In the genomic region with DNA sequence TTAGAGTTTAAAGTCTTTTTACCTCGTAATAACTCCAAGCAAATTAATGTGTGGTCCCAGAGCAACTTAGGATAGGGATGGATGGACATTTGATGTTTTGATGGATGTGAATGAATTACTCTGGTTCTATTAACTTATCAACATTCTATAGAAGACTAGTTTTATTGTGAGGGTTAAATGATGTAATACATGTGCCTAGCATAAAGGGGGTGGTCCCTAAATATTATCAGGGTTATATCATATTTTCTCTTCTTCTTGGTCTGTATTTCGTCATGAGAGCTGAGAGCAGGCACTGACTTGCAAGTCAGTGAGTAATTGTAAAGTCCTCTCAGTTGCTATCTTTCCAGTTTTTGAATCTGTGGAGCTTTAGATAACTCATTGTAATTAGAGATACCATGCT, we compare ENCODE assay signal across 24 cellular contexts.
"Had no signal": no experiment of that assay in that cellular context is flagged by ENCODE, and none has a peak within 500 bp of the region (broad histone marks: within the 10 kb centered on the region; RNA-seq: fewer than 3 reads in every experiment).

No MANE protein-coding gene starts in this region.

- H3K4me3 ChIP-seq: ascending aorta, coronary artery, hepatocyte, pancreas, psoas muscle, right atrium auricular region, tibial artery had no signal

- H3K4me2 ChIP-seq: hepatocyte had no signal

- DNase-seq: activated gamma-delta T cell treated with Interleukin-2 at 50 U/mL for 16 hours; activated T-cell treated with anti-CD3 and anti-CD28 coated beads, Interleukin-2, amount 50 U/mL, for 1 hour; brain microvascular endothelial cell; erythroblast; glutamatergic neuron; immature natural killer cell; kidney glomerular epithelial cell; left ventricle myocardium superior; pancreas; psoas muscle; stimulated activated CD4-positive, alpha-beta T cell treated with anti-CD3 and anti-CD28 coated beads, Interleukin-4, amount 100 ng/mL, for 4 hours; substantia nigra; T-cell; T-helper 9 cell; tibial artery had no signal

- H3K4me1 ChIP-seq: ascending aorta, pancreas, psoas muscle, right atrium auricular region, tibial artery had no signal

- H3K9me3 Mint-ChIP-seq: activated naive CD4-positive, alpha-beta T cell treated with anti-CD3 and anti-CD28 coated beads, Interleukin-2, amount 50 U/mL, for 24 hours; immature natural killer cell; nephron; stimulated activated naive CD8-positive, alpha-beta T cell treated with anti-CD3 and anti-CD28 coated beads, Interleukin-15, Interleukin-2, amounts not matched to agents 100 ng/mL and 50 ng/mL, for 24 hours had no signal

- H3K4me3 Mint-ChIP-seq: activated naive CD4-positive, alpha-beta T cell treated with anti-CD3 and anti-CD28 coated beads, Interleukin-2, amount 50 U/mL, for 24 hours; immature natural killer cell; memory B cell; nephron; stimulated activated naive CD8-positive, alpha-beta T cell treated with anti-CD3 and anti-CD28 coated beads, Interleukin-15, Interleukin-2, amounts not matched to agents 100 ng/mL and 50 ng/mL, for 24 hours; T-cell had no signal

- H3K36me3 Mint-ChIP-seq: activated naive CD4-positive, alpha-beta T cell treated with anti-CD3 and anti-CD28 coated beads, Interleukin-2, amount 50 U/mL, for 24 hours; memory B cell; T-cell had no signal

- H3K36me3 ChIP-seq: ascending aorta, brain microvascular endothelial cell, neutrophil, pancreas, right atrium auricular region, tibial artery had no signal

- ATAC-seq: left ventricle myocardium superior, pancreas, psoas muscle, T-cell had no signal

- H3K27ac ChIP-seq: ascending aorta, brain microvascular endothelial cell, coronary artery, hepatocyte, neutrophil, pancreas, psoas muscle, right atrium auricular region, tibial artery had no signal

- H2AFZ ChIP-seq: hepatocyte had no signal

- H3K9me3 ChIP-seq: ascending aorta, neutrophil, pancreas, psoas muscle, right atrium auricular region, tibial artery had no signal

- H3K4me1 Mint-ChIP-seq: immature natural killer cell, memory B cell, nephron, T-cell had no signal

- H3K27ac Mint-ChIP-seq: activated naive CD4-positive, alpha-beta T cell treated with anti-CD3 and anti-CD28 coated beads, Interleukin-2, amount 50 U/mL, for 24 hours; memory B cell; stimulated activated naive CD8-positive, alpha-beta T cell treated with anti-CD3 and anti-CD28 coated beads, Interleukin-15, Interleukin-2, amounts not matched to agents 100 ng/mL and 50 ng/mL, for 24 hours; T-cell had no signal

- H3K79me2 ChIP-seq: hepatocyte had no signal

- H3K27me3 ChIP-seq: ascending aorta, brain microvascular endothelial cell, hepatocyte, pancreas, right atrium auricular region, tibial artery had no signal
